15 cellular contexts compared by ENCODE assay signal in the genomic region with DNA sequence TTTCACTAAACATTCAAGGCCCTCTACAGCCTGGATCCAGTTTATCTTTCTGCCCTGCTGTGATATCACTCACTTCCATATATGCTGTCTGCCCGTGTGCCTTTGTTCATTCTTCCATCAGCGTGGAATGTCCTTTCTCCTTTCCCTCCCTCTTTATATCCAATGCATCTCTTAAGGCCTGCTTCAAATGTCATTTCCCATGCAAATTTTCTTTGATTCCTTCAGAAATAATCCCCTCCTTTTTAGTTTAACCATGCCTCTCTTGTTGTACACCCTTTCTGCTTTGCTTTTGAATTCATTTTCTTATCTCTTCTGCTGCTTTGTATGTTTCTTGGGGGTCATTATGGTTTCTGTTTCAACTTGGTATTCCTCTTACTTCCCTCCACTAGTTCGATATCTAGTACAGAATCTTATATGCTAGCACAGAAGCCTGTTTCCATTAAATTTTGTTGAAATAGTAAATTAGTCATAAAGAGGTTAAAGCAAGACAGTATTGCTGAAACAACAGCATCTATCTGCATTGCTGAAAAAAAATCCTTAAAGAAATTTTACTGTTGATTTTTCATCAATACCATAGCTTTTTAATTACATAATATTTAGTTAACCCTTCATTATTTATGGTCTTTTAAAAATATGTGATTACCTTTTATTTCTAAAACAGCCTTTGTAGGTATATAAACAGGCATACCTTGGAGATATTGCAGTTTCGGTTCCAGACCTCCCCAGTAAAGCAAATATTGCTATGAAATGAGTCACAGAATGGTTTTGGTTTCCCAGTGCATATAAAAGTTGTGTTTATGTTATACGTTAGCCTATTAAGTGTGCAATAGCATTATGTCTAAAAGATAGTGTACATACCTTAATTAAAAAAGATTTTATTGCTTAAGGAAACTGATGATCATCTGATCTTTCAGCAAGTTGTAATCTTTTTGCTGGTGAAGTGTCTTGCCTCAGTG. TPM values are rescaled to one million over a fixed set of nuclear protein-coding genes. Genes with fewer than 3 reads are reported as not detected.
DNase-seq lines count a peak whose midpoint lies in the region; ATAC-seq lines count a peak whose summit lies in the region.
"Had no signal": no experiment of that assay in that cellular context is flagged by ENCODE, and none has a peak within 500 bp of the region (broad histone marks: within the 10 kb centered on the region; RNA-seq: fewer than 3 reads in every experiment).

No MANE protein-coding gene starts in this region.

- H3K9me3 Mint-ChIP-seq in activated naive CD8-positive, alpha-beta T cell treated with anti-CD3 and anti-CD28 coated beads for 36 hours, result peaks cover 6% of the 10 kb centered on the region

- peak overlapping the region; percentile 65 for H3K27ac ChIP-seq in muscle layer of colon (ENCODE audit: low read depth, low read length)
- H3K27ac ChIP-seq: brain microvascular endothelial cell had no signal

- peaks cover 2% of the 10 kb centered on the region for H3K36me3 Mint-ChIP-seq in activated naive CD8-positive, alpha-beta T cell treated with anti-CD3 and anti-CD28 coated beads for 36 hours

- H3K9me3 ChIP-seq in muscle layer of colon (ENCODE audit: low read length), result no peaks in the 10 kb centered on the region

- ATAC-seq in GM19351 (IDR thresholded peaks at IDR 0.05; ENCODE audit: unreplicated experiment) (no peak), HG03442 (IDR thresholded peaks at IDR 0.05; ENCODE audit: unreplicated experiment) (no peak)

- no peak overlapping the region for H3K4me3 ChIP-seq in muscle layer of colon (ENCODE audit: low read depth in 1 of 2, low read length in 2 of 2)

- H3K9ac ChIP-seq in muscle layer of colon (ENCODE audit: low read length), result no peak overlapping the region

- H3K4me1 Mint-ChIP-seq in activated naive CD8-positive, alpha-beta T cell treated with anti-CD3 and anti-CD28 coated beads for 36 hours, result peaks cover 41% of the 10 kb centered on the region

- no peaks in the 10 kb centered on the region for H3K27me3 ChIP-seq in muscle layer of colon (ENCODE audit: control insufficient read depth in 1 of 2, insufficient read depth in 2 of 2, low read length in 2 of 2)
- H3K27me3 ChIP-seq: brain microvascular endothelial cell had no signal

- DNase-seq in ELR (ENCODE audit: low read depth) (peak; percentile 63), M059J (ENCODE audit: low read depth) (peak; percentile 52), NCI-H2196 (lab: John Stamatoyannopoulos, UW; ENCODE audit: unreplicated experiment) (no peak)
- no peak for DNase-seq in activated naive CD8-positive, alpha-beta T cell treated with anti-CD3 and anti-CD28 coated beads for 36 hours
- DNase-seq in NK-92 treated with Interleukin-12 subunit alpha and Interleukin-12 subunit beta, amount 100 ng/mL, for 24 hours (lab: John Stamatoyannopoulos, UW), result no peak
- DNase-seq: activated gamma-delta T cell; brain microvascular endothelial cell; effector CD8-positive, alpha-beta T cell; Kasumi-1; mesenchymal stem cell; stimulated activated CD4-positive, alpha-beta T cell treated with anti-CD3 and anti-CD28 coated beads, Interleukin-12 subunit alpha, Interleukin-12 subunit beta, amount 100 ng/mL, for 4 hours had no signal

- H3K27ac Mint-ChIP-seq in activated naive CD8-positive, alpha-beta T cell treated with anti-CD3 and anti-CD28 coated beads for 36 hours, result peak overlapping the region; percentile 9

- H3K27me3 Mint-ChIP-seq in activated naive CD8-positive, alpha-beta T cell treated with anti-CD3 and anti-CD28 coated beads for 36 hours, result no peaks in the 10 kb centered on the region

- peaks cover 54% of the 10 kb centered on the region for H3K4me1 ChIP-seq in muscle layer of colon (ENCODE audit: insufficient read depth, low read length)

- peak overlapping the region; percentile 19 for H3K4me3 Mint-ChIP-seq in activated naive CD8-positive, alpha-beta T cell treated with anti-CD3 and anti-CD28 coated beads for 36 hours

- no peaks in the 10 kb centered on the region for H3K36me3 ChIP-seq in muscle layer of colon (ENCODE audit: insufficient read depth, low read length)
- H3K36me3 ChIP-seq: brain microvascular endothelial cell had no signal

RNA-seq across cellular contexts. Expression of a gene that starts 44.4 kb away (rescaled TPM):
- total RNA-seq in M059J (2014; rRNA removed; shearing (Covaris generic)), result 0.39 TPM in 1 of 2 replicates, not detected in the other
- total RNA-seq in activated naive CD8-positive, alpha-beta T cell treated with anti-CD3 and anti-CD28 coated beads for 36 hours, result 100 to 1,000 TPM; 136 to 139 TPM
- total RNA-seq: osteoblast had no signal

Comparison
In these comparisons a context has a peak if more than half of its experiments do, and no peak if none do; other contexts are left out.
1. DNase-seq: peak in ELR (single experiment) and M059J (single experiment); none in activated naive CD8-positive, alpha-beta T cell treated with anti-CD3 and anti-CD28 coated beads for 36 hours (single experiment), NCI-H2196 (single experiment) and NK-92 treated with Interleukin-12 subunit alpha and Interleukin-12 subunit beta, amount 100 ng/mL, for 24 hours (single experiment).
2. RNA of a gene that starts 44.4 kb away (total RNA-seq): 136 to 139 TPM in activated naive CD8-positive, alpha-beta T cell treated with anti-CD3 and anti-CD28 coated beads for 36 hours; 0.39 TPM in M059J; every median in the first group is over 10 times any median in the second.